11 cellular contexts compared by ENCODE assay signal in the genomic region with DNA sequence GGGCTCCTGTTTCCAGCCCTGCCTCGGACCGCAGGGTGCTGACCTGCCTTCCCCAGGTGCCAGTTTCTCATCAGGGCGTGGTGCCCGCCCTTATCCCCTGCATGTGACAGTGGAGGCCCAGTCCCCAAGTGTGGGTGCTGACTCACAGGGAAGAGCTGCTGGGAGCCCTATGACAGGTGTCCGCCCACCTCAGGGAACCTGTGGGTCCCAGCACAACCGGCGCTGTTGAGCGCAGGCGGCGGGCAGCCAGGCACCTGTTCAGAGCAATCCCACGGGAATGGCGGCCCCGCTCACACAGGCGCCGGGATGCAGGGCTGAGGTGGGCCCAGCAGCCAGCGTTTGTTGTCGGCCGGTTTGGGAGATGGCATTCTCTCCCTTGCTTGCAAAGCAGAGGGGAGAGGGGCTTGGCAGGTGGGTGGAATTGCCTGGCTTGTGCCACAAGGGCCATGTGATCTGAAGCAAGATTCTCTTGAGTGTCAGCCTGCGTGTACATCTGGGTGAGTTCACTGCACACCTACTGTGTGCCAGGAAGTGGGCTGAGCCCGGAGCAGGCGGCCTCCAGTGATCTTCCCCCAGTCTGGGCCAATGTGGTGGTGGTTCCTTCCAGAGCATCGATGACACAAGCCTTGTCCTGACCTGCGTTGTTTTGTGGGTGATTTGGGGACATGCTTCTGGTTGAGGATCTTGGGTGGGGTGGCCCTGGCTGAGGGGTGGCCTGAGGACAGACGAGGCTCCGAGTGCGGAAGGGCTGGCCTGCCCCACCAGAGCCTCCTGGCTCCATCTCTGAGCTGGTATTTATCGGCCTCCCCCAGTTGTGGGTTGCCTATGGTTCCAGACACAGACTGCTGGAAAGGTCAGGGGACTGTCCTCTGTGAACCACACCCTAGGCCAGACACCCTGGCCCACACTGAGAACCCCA. TPM values are rescaled to one million over a fixed set of nuclear protein-coding genes. Genes with fewer than 3 reads are reported as not detected.
A peak's percentile ranks its signal among the peaks of the same experiment; 100 is the strongest.
DNase-seq lines count a peak whose midpoint lies in the region; ATAC-seq and TF ChIP-seq lines count a peak whose summit lies in the region.
"Had no signal": no experiment of that assay in that cellular context is flagged by ENCODE, and none has a peak within 500 bp of the region (broad histone marks: within the 10 kb centered on the region; RNA-seq: fewer than 3 reads in every experiment).

No MANE protein-coding gene starts in this region.

- peak; percentile 80 for TF ChIP-seq POLR2A in transverse colon (IDR thresholded peaks at IDR 0.05)

- no peaks in the 10 kb centered on the region for H3K27me3 ChIP-seq in transverse colon
- H3K27me3 ChIP-seq: uterus had no signal

- peak overlapping the region; percentile 90 to 98 (median 96) for H3K27ac ChIP-seq in transverse colon

- H3K4me3 Mint-ChIP-seq in activated T-cell treated with anti-CD3 and anti-CD28 coated beads, Interleukin-2, amount 50 U/mL, for 4 hours: peak overlapping the region; percentile 26
- H3K4me3 Mint-ChIP-seq in activated T-cell treated with anti-CD3 and anti-CD28 coated beads, Interleukin-2, amount 50 U/mL, for 72 hours: peak overlapping the region in 1 of 2 donors; percentile 22
- peak overlapping the region; percentile 33 for H3K4me3 Mint-ChIP-seq in activated T-helper 2 cell treated with anti-CD3 and anti-CD28 coated beads, Interferon-gamma antibody, Interleukin-2, Interleukin-4, amounts not matched to agents 10 μg/mL and 5 μg/mL and 100 μg/mL, durations not matched to agents 14 hours and 24 hours and 36 hours (ENCODE audit: low read depth)
- peak overlapping the region; percentile 39 for H3K4me3 Mint-ChIP-seq in mesothelial cell of epicardium

- in situ Hi-C loops in transverse colon (cut with MboI; ENCODE audit: low pct_ligation_motif_present in 1 of 4, low pct_unique_long_range_greater_than_20kb in 1 of 4, low sequenced_read_pairs in 3 of 4): loop anchor here in 2 of 4 donors (25.0 kb wide), 2 partner anchors 138 to 238 kb away; a partner anchor contains a TSS
- in situ Hi-C loops in KBM-7 (cut with MboI; ENCODE audit: low pct_unique_long_range_greater_than_20kb, low sequenced_read_pairs): no loop called here

- peaks cover 20% of the 10 kb centered on the region for H3K4me1 Mint-ChIP-seq in activated T-cell treated with anti-CD3 and anti-CD28 coated beads, Interleukin-2, amount 50 U/mL, for 4 hours (ENCODE audit: low read depth)
- peaks cover 10% of the 10 kb centered on the region for H3K4me1 Mint-ChIP-seq in activated T-cell treated with anti-CD3 and anti-CD28 coated beads, Interleukin-2, amount 50 U/mL, for 72 hours (ENCODE audit: low read depth)
- H3K4me1 Mint-ChIP-seq in activated T-helper 2 cell treated with anti-CD3 and anti-CD28 coated beads, Interferon-gamma antibody, Interleukin-2, Interleukin-4, amounts not matched to agents 10 μg/mL and 5 μg/mL and 100 μg/mL, durations not matched to agents 14 hours and 24 hours and 36 hours (ENCODE audit: low read depth): peaks cover 6% of the 10 kb centered on the region
- peaks cover 36% of the 10 kb centered on the region for H3K4me1 Mint-ChIP-seq in mesothelial cell of epicardium

- H3K4me1 ChIP-seq in transverse colon: peaks cover 37 to 77% (median 74%) of the 10 kb centered on the region in 4 donors

- no peaks in the 10 kb centered on the region for H3K9me3 Mint-ChIP-seq in activated T-cell treated with anti-CD3 and anti-CD28 coated beads, Interleukin-2, amount 50 U/mL, for 4 hours
- H3K9me3 Mint-ChIP-seq in activated T-cell treated with anti-CD3 and anti-CD28 coated beads, Interleukin-2, amount 50 U/mL, for 72 hours: no peaks in the 10 kb centered on the region
- H3K9me3 Mint-ChIP-seq in activated T-helper 2 cell treated with anti-CD3 and anti-CD28 coated beads, Interferon-gamma antibody, Interleukin-2, Interleukin-4, amounts not matched to agents 10 μg/mL and 5 μg/mL and 100 μg/mL, durations not matched to agents 14 hours and 24 hours and 36 hours: no peaks in the 10 kb centered on the region
- H3K9me3 Mint-ChIP-seq in mesothelial cell of epicardium: no peaks in the 10 kb centered on the region

- no peak for DNase-seq in activated T-cell treated with anti-CD3 and anti-CD28 coated beads, Interleukin-2, amount 50 U/mL, for 4 hours
- DNase-seq in activated T-cell treated with anti-CD3 and anti-CD28 coated beads, Interleukin-2, amount 50 U/mL, for 72 hours: no peak
- DNase-seq in activated T-helper 2 cell treated with anti-CD3 and anti-CD28 coated beads, Interferon-gamma antibody, Interleukin-2, Interleukin-4, amounts not matched to agents 10 μg/mL and 5 μg/mL and 100 μg/mL, durations not matched to agents 14 hours and 24 hours and 36 hours (ENCODE audit: low spot score): no peak
- DNase-seq in mesothelial cell of epicardium (ENCODE audit: low spot score in 2 of 2, unreplicated experiment in 2 of 2) (no peak), transverse colon (peak; percentile 80), KBM-7 (no peak), Ammon's horn (ENCODE audit: low spot score) (no peak), COLO829 (ENCODE audit: low spot score) (no peak)
- DNase-seq: ACHN, NCI-H748 treated with DMSO at 0.1 percent for 48 hours had no signal

- H3K9me3 ChIP-seq in transverse colon: no peaks in the 10 kb centered on the region
- H3K9me3 ChIP-seq: uterus had no signal

- intact Hi-C loops in activated T-helper 2 cell treated with anti-CD3 and anti-CD28 coated beads, Interferon-gamma antibody, Interleukin-2, Interleukin-4, amounts not matched to agents 10 μg/mL and 5 μg/mL and 100 μg/mL, durations not matched to agents 14 hours and 24 hours and 36 hours (cut with micrococcal nuclease): no loop called here
- intact Hi-C loops in transverse colon (cut with DNase I; ENCODE audit: low total_unique reads): loop anchor here (5.0 kb wide), 1 partner anchor 243 kb away; no protein-coding TSS in a partner anchor

- H3K27me3 Mint-ChIP-seq in activated T-cell treated with anti-CD3 and anti-CD28 coated beads, Interleukin-2, amount 50 U/mL, for 4 hours (ENCODE audit: low read depth): no peaks in the 10 kb centered on the region
- H3K27me3 Mint-ChIP-seq in activated T-cell treated with anti-CD3 and anti-CD28 coated beads, Interleukin-2, amount 50 U/mL, for 72 hours (ENCODE audit: low read depth): no peaks in the 10 kb centered on the region
- peaks cover 7% of the 10 kb centered on the region for H3K27me3 Mint-ChIP-seq in activated T-helper 2 cell treated with anti-CD3 and anti-CD28 coated beads, Interferon-gamma antibody, Interleukin-2, Interleukin-4, amounts not matched to agents 10 μg/mL and 5 μg/mL and 100 μg/mL, durations not matched to agents 14 hours and 24 hours and 36 hours (ENCODE audit: low read depth)
- H3K27me3 Mint-ChIP-seq in mesothelial cell of epicardium (ENCODE audit: low read depth): no peaks in the 10 kb centered on the region

- no peak overlapping the region for H3K27ac Mint-ChIP-seq in activated T-cell treated with anti-CD3 and anti-CD28 coated beads, Interleukin-2, amount 50 U/mL, for 72 hours
- no peak overlapping the region for H3K27ac Mint-ChIP-seq in activated T-helper 2 cell treated with anti-CD3 and anti-CD28 coated beads, Interferon-gamma antibody, Interleukin-2, Interleukin-4, amounts not matched to agents 10 μg/mL and 5 μg/mL and 100 μg/mL, durations not matched to agents 14 hours and 24 hours and 36 hours
- H3K27ac Mint-ChIP-seq in mesothelial cell of epicardium: peak overlapping the region; percentile 47

- TF ChIP-seq CTCF in mesothelial cell of epicardium (IDR thresholded peaks at IDR 0.05; ENCODE audit: unreplicated experiment) (no peak), transverse colon (IDR thresholded peaks at IDR 0.05) (no peak)

- 70% methylated on average over 25 of the region's 27 CpGs; no CpG with 5 or more reads in 1 of the 2 donors for WGBS in transverse colon (ENCODE audit: low coverage in 1 of 2), 2 donors

- H3K36me3 ChIP-seq in transverse colon: no peaks in the 10 kb centered on the region
- H3K36me3 ChIP-seq: uterus had no signal

- no peaks in the 10 kb centered on the region for H3K36me3 Mint-ChIP-seq in activated T-cell treated with anti-CD3 and anti-CD28 coated beads, Interleukin-2, amount 50 U/mL, for 4 hours (ENCODE audit: insufficient read depth)
- no peaks in the 10 kb centered on the region for H3K36me3 Mint-ChIP-seq in activated T-cell treated with anti-CD3 and anti-CD28 coated beads, Interleukin-2, amount 50 U/mL, for 72 hours (ENCODE audit: insufficient read depth in 2 of 2)
- H3K36me3 Mint-ChIP-seq in activated T-helper 2 cell treated with anti-CD3 and anti-CD28 coated beads, Interferon-gamma antibody, Interleukin-2, Interleukin-4, amounts not matched to agents 10 μg/mL and 5 μg/mL and 100 μg/mL, durations not matched to agents 14 hours and 24 hours and 36 hours (ENCODE audit: low read depth): no peaks in the 10 kb centered on the region
- H3K36me3 Mint-ChIP-seq in mesothelial cell of epicardium: no peaks in the 10 kb centered on the region

- TF ChIP-seq EP300 in transverse colon (IDR thresholded peaks at IDR 0.05; ENCODE audit: low read depth): no peak

- ATAC-seq in activated T-cell treated with anti-CD3 and anti-CD28 coated beads, Interleukin-2, amount 50 U/mL, for 4 hours: no peak
- no peak for ATAC-seq in activated T-cell treated with anti-CD3 and anti-CD28 coated beads, Interleukin-2, amount 50 U/mL, for 72 hours (replicated peaks in 1 of 2)

- peak overlapping the region in 2 of 4 donors; percentile 72 to 87 for H3K4me3 ChIP-seq in transverse colon

RNA-seq across cellular contexts. Expression of a gene that starts 2.4 kb away (rescaled TPM):
- total RNA-seq in activated T-cell treated with anti-CD3 and anti-CD28 coated beads, Interleukin-2, amount 50 U/mL, for 4 hours: 1 to 10 TPM; 3.3 to 4.3 (median 4.1) TPM
- total RNA-seq in activated T-cell treated with anti-CD3 and anti-CD28 coated beads, Interleukin-2, amount 50 U/mL, for 72 hours: 1 to 10 TPM; 3.1 to 5.2 TPM
- total RNA-seq in activated T-helper 2 cell treated with anti-CD3 and anti-CD28 coated beads, Interferon-gamma antibody, Interleukin-2, Interleukin-4, amounts not matched to agents 10 μg/mL and 5 μg/mL and 100 μg/mL, durations not matched to agents 14 hours and 24 hours and 36 hours: 3.8 TPM in 2 replicates
- total RNA-seq in mesothelial cell of epicardium: 23.9 to 24.7 TPM (median 24.2 TPM) in 3 replicates
- 100 to 1,000 TPM in 1 of 4 donors, 10 to 100 TPM in 3; 45.9 to 129 (median 61.2) TPM for total RNA-seq in transverse colon
